ENCODE assay signal across 11 cellular contexts in genomic region chr18:77061291-77061945, GRCh38.
DNase-seq lines count a peak whose midpoint lies in the region; ATAC-seq and TF ChIP-seq lines count a peak whose summit lies in the region.
"Had no signal": no experiment of that assay in that cellular context is flagged by ENCODE, and none has a peak within 500 bp of the region (broad histone marks: within the 10 kb centered on the region; RNA-seq: fewer than 3 reads in every experiment).

No MANE protein-coding gene starts in this region.

- H3K4me1 ChIP-seq in MM.1S (ENCODE audit: low read length) = peaks cover 50% of the 10 kb centered on the region
- H3K4me1 ChIP-seq in sigmoid colon = peaks cover 0 to 19% (median 10%) of the 10 kb centered on the region in 4 donors

- no peaks in the 10 kb centered on the region for H3K9me3 ChIP-seq in MM.1S (replicated peaks; ENCODE audit: insufficient read depth, low read length)
- no peaks in the 10 kb centered on the region for H3K9me3 ChIP-seq in sigmoid colon

- peak overlapping the region; percentile 65 for H2AFZ ChIP-seq in MM.1S (ENCODE audit: low read length)

- no peaks in the 10 kb centered on the region; the same call in 1 of the 2 replicates for H3K79me2 ChIP-seq in MM.1S (ENCODE audit: low read length)

- H3K9me2 ChIP-seq in MM.1S (replicated peaks; ENCODE audit: insufficient read depth, low read length) = no peaks in the 10 kb centered on the region

- peak overlapping the region; percentile 60 for H3K9ac ChIP-seq in MM.1S (ENCODE audit: low read length)

- CTCF ChIA-PET in Calu3 (lab: Charles Lee) = interaction anchor here (1.0 to 1.5 kb wide), 5 partner anchors 9 to 150 kb away, joined by 3 to 6 read pairs (median 3); no protein-coding TSS in a partner anchor

- H4K20me1 ChIP-seq in MM.1S (ENCODE audit: insufficient read depth, low read length) = no peaks in the 10 kb centered on the region

- no peak for TF ChIP-seq POLR2A in sigmoid colon (IDR thresholded peaks at IDR 0.05)

- TF ChIP-seq CTCF in Calu3 (IDR thresholded peaks at IDR 0.05; ENCODE audit: unreplicated experiment) = no peak
- TF ChIP-seq CTCF in MM.1S (IDR thresholded peaks at IDR 0.05; ENCODE audit: low read length) = no peak
- no peak for TF ChIP-seq CTCF in choroid plexus epithelial cell (conservative IDR thresholded peaks at IDR 0.05; ENCODE audit: low read depth, low read length)
- TF ChIP-seq CTCF in sigmoid colon (IDR thresholded peaks at IDR 0.05) = no peak

- no peak for ATAC-seq in HG02970 (IDR thresholded peaks at IDR 0.05; ENCODE audit: low FRiP score, unreplicated experiment)
- ATAC-seq: foreskin keratinocyte had no signal

- H3K4me3 ChIP-seq in MM.1S (ENCODE audit: low read length) (no peak overlapping the region; the same call in 1 of the 2 replicates), choroid plexus epithelial cell (ENCODE audit: low read depth, low read length) (no peak overlapping the region), sigmoid colon (no peak overlapping the region)

- H3K27ac Mint-ChIP-seq in Calu3 (ENCODE audit: unreplicated experiment) = peak overlapping the region; percentile 96

- H3K27ac ChIP-seq in MM.1S (ENCODE audit: low read length) (peak overlapping the region; percentile 98), sigmoid colon (peak overlapping the region in 3 of 4 donors; percentile 39 to 75 (median 52))
- H3K27ac ChIP-seq: foreskin keratinocyte had no signal

- H3K4me2 ChIP-seq in MM.1S (ENCODE audit: low read depth, low read length) = peak overlapping the region; percentile 57

- H3K27me3 ChIP-seq in MM.1S (replicated peaks; ENCODE audit: insufficient read depth, low read length) (no peaks in the 10 kb centered on the region), sigmoid colon (no peaks in the 10 kb centered on the region)
- H3K27me3 ChIP-seq: foreskin keratinocyte had no signal

- intact Hi-C loops in Calu3 (cut with micrococcal nuclease; ENCODE audit: unreplicated experiment) = no loop called here
- intact Hi-C loops in sigmoid colon (cut with DNase I) = no loop called here

- BruUV-seq in Calu3 (replicated peaks; lab: Mats Ljungman, UMichigan) = no TSS peak

- no peak for DNase-seq in Calu3
- DNase-seq in MM.1S = no peak
- peak; percentile 83 for DNase-seq in choroid plexus epithelial cell (ENCODE audit: low read depth)
- DNase-seq in sigmoid colon = no peak
- DNase-seq in HUDEP-2 (lab: John Stamatoyannopoulos, UW; ENCODE audit: unreplicated experiment in 76 of 76) = no peak
- DNase-seq in dermis blood vessel endothelial cell = no peak
- DNase-seq in AG08396 (ENCODE audit: low spot score) = no peak
- DNase-seq: foreskin keratinocyte, NCI-H1092 treated with DMSO at 0.1 percent for 48 hours, SHP77 had no signal

- peaks cover 22% of the 10 kb centered on the region for H3F3A ChIP-seq in MM.1S (ENCODE audit: insufficient read depth, low read length)

- H3K36me3 Mint-ChIP-seq in Calu3 (ENCODE audit: insufficient read depth, unreplicated experiment) = peaks cover 85% of the 10 kb centered on the region

- H3K27me3 Mint-ChIP-seq in Calu3 (ENCODE audit: unreplicated experiment) = no peaks in the 10 kb centered on the region

- H3K4me3 Mint-ChIP-seq in Calu3 (ENCODE audit: low read depth, unreplicated experiment) = no peak overlapping the region

- TF ChIP-seq EP300 in sigmoid colon (IDR thresholded peaks at IDR 0.05) = no peak

- H3K9me3 Mint-ChIP-seq in Calu3 (ENCODE audit: low read depth, unreplicated experiment) = peaks cover 9% of the 10 kb centered on the region

- WGBS in sigmoid colon, 2 donors = 61 to 71% methylated on average over 6 of the region's 6 CpGs

- H3K36me3 ChIP-seq in MM.1S (replicated peaks; ENCODE audit: insufficient read depth, low read length) (no peaks in the 10 kb centered on the region), sigmoid colon (no peaks in the 10 kb centered on the region)

- H3K4me1 Mint-ChIP-seq in Calu3 (ENCODE audit: low read depth, unreplicated experiment) = peaks cover 61% of the 10 kb centered on the region
